ENCODE assay signal across 13 cellular contexts in genomic region chr3:123300572-123300971, GRCh38.
DNase-seq lines count a peak whose midpoint lies in the region; ATAC-seq, FAIRE-seq and TF ChIP-seq lines count a peak whose summit lies in the region.
"Had no signal": no experiment of that assay in that cellular context is flagged by ENCODE, and none has a peak within 500 bp of the region (broad histone marks: within the 10 kb centered on the region; RNA-seq: fewer than 3 reads in every experiment).

No MANE protein-coding gene starts in this region.

- TF ChIP-seq CTCF in K562 (IDR thresholded peaks at IDR 0.05 in 2 of 3, conservative IDR thresholded peaks at IDR 0.05 in 1 of 3; ENCODE audit: insufficient read depth in 2 of 3, low read depth in 1 of 3, low read length in 3 of 3) (no peak), HepG2 (CRISPR knock-in tag; IDR thresholded peaks at IDR 0.05) (no peak), spleen (IDR thresholded peaks at IDR 0.05 in 8 of 11, conservative IDR thresholded peaks at IDR 0.05 in 3 of 11) (no peak)

- H3K79me2 ChIP-seq in K562 (ENCODE audit: control insufficient read depth, insufficient read depth, low read length) = no peaks in the 10 kb centered on the region
- H3K79me2 ChIP-seq in HepG2 (ENCODE audit: insufficient read depth, low read length) = no peaks in the 10 kb centered on the region

- TF ChIP-seq RAD21 in K562 (CRISPR knock-in tag; conservative IDR thresholded peaks at IDR 0.05 in 1 of 2, IDR thresholded peaks at IDR 0.05 in 1 of 2) = no peak
- no peak for TF ChIP-seq RAD21 in HepG2 (CRISPR knock-in tag; IDR thresholded peaks at IDR 0.05)

- BruUV-seq in K562 (replicated peaks; lab: Mats Ljungman, UMichigan) (no TSS peak), HepG2 (replicated peaks; lab: Mats Ljungman, UMichigan) (no TSS peak)

- TF ChIP-seq POLR2A in K562 (conservative IDR thresholded peaks at IDR 0.05) (no peak), HepG2 (IDR thresholded peaks at IDR 0.05; ENCODE audit: insufficient read depth in 1 of 2, low read depth in 2 of 2, low read length in 2 of 2) (no peak), spleen (IDR thresholded peaks at IDR 0.05) (no peak)

- 0% methylated on average over 6 of the region's 8 CpGs for WGBS in K562 (ENCODE audit: insufficient coverage, low coverage, missing lambda C conversion rate)
- 25% methylated on average over 6 of the region's 8 CpGs for WGBS in HepG2 (ENCODE audit: low lambda C conversion rate)
- 73 to 83% (median 78%) methylated on average over 6 to 8 of the region's 8 CpGs for WGBS in spleen, 5 donors

- H3K4me2 ChIP-seq in BLaER1 treated with 17β-estradiol and CSF1 and Interleukin-3, amounts not matched to agents 10 nM and 100 nM = peak overlapping the region in 9 of 11 experiments; percentile 68 to 99 (median 86); a peak in 17 of 22 replicates
- no peak overlapping the region for H3K4me2 ChIP-seq in K562 (ENCODE audit: insufficient read depth, low read length)
- no peak overlapping the region for H3K4me2 ChIP-seq in HepG2 (ENCODE audit: low read depth, low read length)

- peaks cover 29 to 76% (median 61%) of the 10 kb centered on the region in 10 experiments for H3K4me1 ChIP-seq in BLaER1 treated with 17β-estradiol and CSF1 and Interleukin-3, amounts not matched to agents 10 nM and 100 nM
- H3K4me1 ChIP-seq in K562 (replicated peaks in 1 of 2; ENCODE audit: control insufficient read depth in 2 of 2, insufficient read depth in 2 of 2, low read length in 2 of 2) = no peaks in the 10 kb centered on the region
- H3K4me1 ChIP-seq in HepG2 (ENCODE audit: insufficient read depth, low read length) = no peaks in the 10 kb centered on the region
- H3K4me1 ChIP-seq in spleen = no peaks in the 10 kb centered on the region
- H3K4me1 ChIP-seq: BE2C, Caco-2 had no signal

- FAIRE-seq in K562 (lab: Jason Lieb, UNC) (no peak), HepG2 (lab: Jason Lieb, UNC) (no peak)
- FAIRE-seq: A204.1, H54 had no signal

- no peaks in the 10 kb centered on the region for H4K20me1 ChIP-seq in BLaER1 treated with 17β-estradiol and CSF1 and Interleukin-3, amounts not matched to agents 10 nM and 100 nM
- no peaks in the 10 kb centered on the region for H4K20me1 ChIP-seq in K562 (replicated peaks; ENCODE audit: control insufficient read depth, insufficient read depth, low read length)
- H4K20me1 ChIP-seq in HepG2 (ENCODE audit: insufficient read depth, low read length) = no peaks in the 10 kb centered on the region

- H2AFZ ChIP-seq in K562 (ENCODE audit: low read depth, low read length) (no peak overlapping the region), HepG2 (ENCODE audit: low read length) (no peak overlapping the region)
- H2AFZ ChIP-seq: GM23248 had no signal

- in situ Hi-C loops in K562 (cut with MboI) = no loop called here
- in situ Hi-C loops in HepG2 (cut with HindIII; ENCODE audit: extremely low pct_ligation_motif_present, low pct_unique_long_range_greater_than_20kb) = no loop called here

- intact Hi-C loops in K562 (cut with micrococcal nuclease) (no loop called here), HepG2 (cut with micrococcal nuclease; ENCODE audit: unreplicated experiment) (no loop called here), spleen (cut with DNase I; ENCODE audit: low total_unique reads) (no loop called here)

- no peak overlapping the region; a peak in 1 of 20 replicates for H3K4me3 ChIP-seq in BLaER1 treated with 17β-estradiol and CSF1 and Interleukin-3, amounts not matched to agents 10 nM and 100 nM
- H3K4me3 ChIP-seq in K562 (no peak overlapping the region), HepG2 (replicated peaks in 1 of 3; ENCODE audit: insufficient read depth in 1 of 3, low read depth in 2 of 3, low read length in 3 of 3) (no peak overlapping the region), spleen (no peak overlapping the region)
- H3K4me3 ChIP-seq: GM23248 had no signal

- DNase-seq in K562 (ENCODE audit: extremely low read depth in 1 of 4, low spot score in 3 of 4) (peak in 1 of 4 experiments; percentile 17), HepG2 (ENCODE audit: low spot score) (no peak), spleen (peak; percentile 44), nucleus accumbens (lab: John Stamatoyannopoulos, UW) (no peak), medulla oblongata (ENCODE audit: extremely low spot score) (no peak)
- DNase-seq: BE2C; Caco-2; CD8-positive, alpha-beta memory T cell had no signal

- H3K9ac ChIP-seq in BLaER1 treated with 17β-estradiol and CSF1 and Interleukin-3, amounts not matched to agents 10 nM and 100 nM = peak overlapping the region in 2 of 11 experiments; percentile 38 to 68; a peak in 4 of 22 replicates
- H3K9ac ChIP-seq in K562 (ENCODE audit: insufficient read depth in 1 of 2, low read depth in 2 of 2, low read length in 2 of 2) = no peak overlapping the region
- H3K9ac ChIP-seq in HepG2 (ENCODE audit: insufficient read depth, low read depth, low read length) = no peak overlapping the region
- H3K9ac ChIP-seq: GM23248 had no signal

- H3K27ac ChIP-seq in BLaER1 treated with 17β-estradiol and CSF1 and Interleukin-3, amounts not matched to agents 10 nM and 100 nM = peak overlapping the region in 1 of 11 experiments; percentile 76; a peak in 1 of 22 replicates
- no peak overlapping the region for H3K27ac ChIP-seq in K562 (ENCODE audit: extremely low read depth, low read depth, low read length)
- H3K27ac ChIP-seq in HepG2 (ENCODE audit: extremely low read length, insufficient read depth, low read length) = no peak overlapping the region
- no peak overlapping the region for H3K27ac ChIP-seq in spleen
- H3K27ac ChIP-seq: GM23248 had no signal

- H3K9me1 ChIP-seq in K562 (ENCODE audit: control insufficient read depth, insufficient read depth, low read length) = no peaks in the 10 kb centered on the region

- peaks cover 0 to 5% (median 0%) of the 10 kb centered on the region in 11 experiments; a peak in 1 of 22 replicates for H3K36me3 ChIP-seq in BLaER1 treated with 17β-estradiol and CSF1 and Interleukin-3, amounts not matched to agents 10 nM and 100 nM
- H3K36me3 ChIP-seq in K562 (ENCODE audit: control insufficient read depth, insufficient read depth, low read length) (no peaks in the 10 kb centered on the region), HepG2 (replicated peaks in 1 of 2; ENCODE audit: control insufficient read depth in 1 of 2, insufficient read depth in 2 of 2, low read length in 2 of 2) (no peaks in the 10 kb centered on the region), spleen (peaks cover 0 to 32% (median 0%) of the 10 kb centered on the region in 6 donors)
- H3K36me3 ChIP-seq: BE2C had no signal

- no peaks in the 10 kb centered on the region; a peak in 1 of 22 replicates for H3K27me3 ChIP-seq in BLaER1 treated with 17β-estradiol and CSF1 and Interleukin-3, amounts not matched to agents 10 nM and 100 nM
- H3K27me3 ChIP-seq in K562 (ENCODE audit: control insufficient read depth in 2 of 2, insufficient read depth in 2 of 2, low read length in 2 of 2) (peaks cover 2 to 38% of the 10 kb centered on the region in 2 experiments; a peak in 3 of 5 replicates), HepG2 (ENCODE audit: control insufficient read depth in 1 of 2, insufficient read depth in 2 of 2, low read length in 2 of 2) (peaks cover 2 to 15% of the 10 kb centered on the region in 2 experiments; a peak in 3 of 5 replicates), spleen (replicated peaks in 1 of 7) (peaks cover 0 to 9% (median 0%) of the 10 kb centered on the region in 7 donors)
- H3K27me3 ChIP-seq: BE2C had no signal

- H3K9me3 ChIP-seq in BLaER1 treated with 17β-estradiol and CSF1 and Interleukin-3, amounts not matched to agents 10 nM and 100 nM (replicated peaks in 1 of 11) = peaks cover 0 to 25% (median 14%) of the 10 kb centered on the region in 11 experiments; a peak in 18 of 22 replicates
- H3K9me3 ChIP-seq in K562 (replicated peaks; ENCODE audit: control insufficient read depth, insufficient read depth, low read depth, low read length) = no peaks in the 10 kb centered on the region
- H3K9me3 ChIP-seq in HepG2 (ENCODE audit: low read length) = no peaks in the 10 kb centered on the region
- no peaks in the 10 kb centered on the region for H3K9me3 ChIP-seq in spleen
- H3K9me3 ChIP-seq: BE2C, Caco-2 had no signal

- no peak for TF ChIP-seq EP300 in K562 (IDR thresholded peaks at IDR 0.05; ENCODE audit: low read length)
- TF ChIP-seq EP300 in HepG2 (IDR thresholded peaks at IDR 0.05; ENCODE audit: low read depth in 2 of 2, low read length in 2 of 2) = no peak
- TF ChIP-seq EP300 in HepG2 (CRISPR knock-in tag; IDR thresholded peaks at IDR 0.05; ENCODE audit: borderline replicate concordance) = no peak

- POLR2A ChIA-PET in K562 (lab: Yijun Ruan, JAX) (interaction anchor here (0.6 to 1.7 kb wide), 4 partner anchors 10 to 13 kb away, joined by 3 to 4 read pairs (median 3); no protein-coding TSS in a partner anchor), HepG2 (lab: Yijun Ruan, JAX) (no interaction called here)

- peak; percentile 78 for ATAC-seq in K562
- ATAC-seq in HepG2 = peak; percentile 53
- no peak for ATAC-seq in HG03196 (IDR thresholded peaks at IDR 0.05; ENCODE audit: unreplicated experiment)

- CTCF ChIA-PET in K562 (lab: Yijun Ruan, JAX; ENCODE audit: low intra/inter-chr PET ratio) (no interaction called here), HepG2 (lab: Yijun Ruan, JAX; ENCODE audit: low intra/inter-chr PET ratio, low total read pairs) (no interaction called here)

TF ChIP-seq in HepG2, 621 proteins besides CTCF, POLR2A, EP300 and RAD21 (continues in another document):
- TF ChIP-seq ZNF574 (CRISPR knock-in tag; IDR thresholded peaks at IDR 0.05) = no peak
- no peak for TF ChIP-seq ZNF570 (CRISPR knock-in tag; IDR thresholded peaks at IDR 0.05; ENCODE audit: borderline replicate concordance)

Comparison
In these comparisons a context has a peak if more than half of its experiments do, and no peak if none do; other contexts are left out.
1. H3K4me2 ChIP-seq: peak in BLaER1 treated with 17β-estradiol and CSF1 and Interleukin-3, amounts not matched to agents 10 nM and 100 nM (9 of 11); none in K562 (single experiment) and HepG2 (single experiment).